28 cellular contexts compared by ENCODE assay signal in genomic region chr12:104180389-104180788, GRCh38. TPM values are rescaled to one million over a fixed set of nuclear protein-coding genes. Genes with fewer than 3 reads are reported as not detected.
DNase-seq lines count a peak whose midpoint lies in the region; ATAC-seq and TF ChIP-seq lines count a peak whose summit lies in the region.
"Had no signal": no experiment of that assay in that cellular context is flagged by ENCODE, and none has a peak within 500 bp of the region (broad histone marks: within the 10 kb centered on the region; RNA-seq: fewer than 3 reads in every experiment).

No MANE protein-coding gene starts in this region.

- no peaks in the 10 kb centered on the region for H3K79me2 ChIP-seq in parathyroid adenoma

- H3K9ac ChIP-seq in parathyroid adenoma: no peak overlapping the region

- H3K9me3 Mint-ChIP-seq in stimulated activated memory B cell treated with anti-CD40 and anti-IgM and Interleukin-4, amounts not matched to agents 10 μg/mL and 1 μg/mL and 100 μg/mL, for 72 hours: peaks cover 8% of the 10 kb centered on the region
- H3K9me3 Mint-ChIP-seq: activated CD4-positive, alpha-beta memory T cell treated with anti-CD3 and anti-CD28 coated beads for 36 hours; activated T-helper 1 cell treated with anti-CD3 and anti-CD28 coated beads, Interleukin-12 subunit alpha, Interleukin-12 subunit beta, Interleukin-2, Interleukin-4 antibody, amounts not matched to agents 30 ng/mL and 10 ng/mL and 1 ng/mL, durations not matched to agents 14 hours and 24 hours and 36 hours had no signal

- peak overlapping the region; percentile 77 for H3K27ac ChIP-seq in left ventricle myocardium inferior (replicated peaks)
- H3K27ac ChIP-seq in coronary artery: peak overlapping the region; percentile 79 to 92
- H3K27ac ChIP-seq in parathyroid adenoma: peak overlapping the region; percentile 20
- peak overlapping the region; percentile 29 to 95 for H3K27ac ChIP-seq in uterus
- H3K27ac ChIP-seq: epithelial cell of prostate, neutrophil had no signal

- no peak overlapping the region for H3K4me3 Mint-ChIP-seq in stimulated activated memory B cell treated with anti-CD40 and anti-IgM and Interleukin-4, amounts not matched to agents 10 μg/mL and 1 μg/mL and 100 μg/mL, for 72 hours
- H3K4me3 Mint-ChIP-seq: activated CD4-positive, alpha-beta memory T cell treated with anti-CD3 and anti-CD28 coated beads for 36 hours; activated T-helper 1 cell treated with anti-CD3 and anti-CD28 coated beads, Interleukin-12 subunit alpha, Interleukin-12 subunit beta, Interleukin-2, Interleukin-4 antibody, amounts not matched to agents 30 ng/mL and 10 ng/mL and 1 ng/mL, durations not matched to agents 14 hours and 24 hours and 36 hours; CD4-positive, CD25-positive, alpha-beta regulatory T cell; mesothelial cell of epicardium; naive B cell; stimulated activated naive B cell treated with anti-CD40 and anti-IgM and Interleukin-4, amounts not matched to agents 10 μg/mL and 1 μg/mL and 100 μg/mL, for 72 hours; T-helper 1 cell treated with Interleukin-12 subunit alpha and Interleukin-12 subunit beta and Interleukin-4 antibody, amounts not matched to agents 30 μg/mL and 1 μg/mL, for 36 hours had no signal

- intact Hi-C loops in left ventricle myocardium inferior (cut with micrococcal nuclease) (no loop called here), Right ventricle myocardium inferior (cut with DNase I) (no loop called here), uterus (cut with DNase I; ENCODE audit: low total_unique reads) (no loop called here)

- H3K4me1 ChIP-seq in left ventricle myocardium inferior: peaks cover 20% of the 10 kb centered on the region
- H3K4me1 ChIP-seq in parathyroid adenoma: peaks cover 34% of the 10 kb centered on the region
- H3K4me1 ChIP-seq in uterus: peaks cover 0 to 20% of the 10 kb centered on the region in 2 donors

- no peak for TF ChIP-seq CTCF in left ventricle myocardium inferior (IDR thresholded peaks at IDR 0.05; ENCODE audit: borderline replicate concordance)
- TF ChIP-seq CTCF in coronary artery (IDR thresholded peaks at IDR 0.05): no peak
- no peak for TF ChIP-seq CTCF in parathyroid adenoma (IDR thresholded peaks at IDR 0.05)
- TF ChIP-seq CTCF in uterus (IDR thresholded peaks at IDR 0.05): no peak

- no peak for DNase-seq in left ventricle myocardium inferior
- no peak for DNase-seq in Right ventricle myocardium inferior (ENCODE audit: missing footprints)
- no peak for DNase-seq in coronary artery (ENCODE audit: low spot score)
- no peak for DNase-seq in uterus
- DNase-seq in stimulated activated CD4-positive, alpha-beta T cell treated with anti-CD3 and anti-CD28 coated beads, Interleukin-2, amount 100 ng/mL, for 48 hours: no peak
- DNase-seq: activated CD4-positive, alpha-beta memory T cell treated with anti-CD3 and anti-CD28 coated beads for 36 hours; activated naive CD4-positive, alpha-beta T cell treated with Interleukin-2 at 50 U/mL for 16 hours; AML-193; Calu3; CD4-positive, CD25-positive, alpha-beta regulatory T cell; DND-41; effector memory CD4-positive, alpha-beta T cell; heart left ventricle; naive B cell; NCI-H1092 treated with DMSO at 0.1 percent for 48 hours; NCI-H187 treated with DMSO at 0.1 percent for 48 hours; NCI-H2171 treated with DMSO at 0.1 percent for 48 hours; NCI-H510A treated with DMSO at 0.1 percent for 48 hours; stimulated activated naive B cell treated with anti-CD40 and anti-IgM and Interleukin-4, amounts not matched to agents 10 μg/mL and 1 μg/mL and 100 μg/mL, for 72 hours had no signal

- no peaks in the 10 kb centered on the region for H3K36me3 Mint-ChIP-seq in stimulated activated memory B cell treated with anti-CD40 and anti-IgM and Interleukin-4, amounts not matched to agents 10 μg/mL and 1 μg/mL and 100 μg/mL, for 72 hours
- H3K36me3 Mint-ChIP-seq: activated CD4-positive, alpha-beta memory T cell treated with anti-CD3 and anti-CD28 coated beads for 36 hours; CD4-positive, CD25-positive, alpha-beta regulatory T cell; mesothelial cell of epicardium; stimulated activated naive B cell treated with anti-CD40 and anti-IgM and Interleukin-4, amounts not matched to agents 10 μg/mL and 1 μg/mL and 100 μg/mL, for 72 hours had no signal

- ATAC-seq in Right ventricle myocardium inferior (no peak), HG03095 (IDR thresholded peaks at IDR 0.05; ENCODE audit: unreplicated experiment) (no peak)
- ATAC-seq in stimulated activated memory B cell treated with anti-CD40 and anti-IgM and Interleukin-4, amounts not matched to agents 10 μg/mL and 1 μg/mL and 100 μg/mL, for 72 hours: no peak
- ATAC-seq: heart left ventricle; SK-N-SH treated with all-trans-retinoic acid at 6 μM for 48 hours; stimulated activated naive B cell treated with anti-CD40 and anti-IgM and Interleukin-4, amounts not matched to agents 10 μg/mL and 1 μg/mL and 100 μg/mL, for 72 hours had no signal

- no peak overlapping the region for H3K4me3 ChIP-seq in left ventricle myocardium inferior
- H3K4me3 ChIP-seq in coronary artery: no peak overlapping the region
- H3K4me3 ChIP-seq in parathyroid adenoma (ENCODE audit: low read depth, low read length): no peak overlapping the region
- no peak overlapping the region for H3K4me3 ChIP-seq in uterus
- H3K4me3 ChIP-seq: heart left ventricle had no signal

- TF ChIP-seq POLR2A in uterus (IDR thresholded peaks at IDR 0.05): no peak

- no peaks in the 10 kb centered on the region for H3K4me1 Mint-ChIP-seq in stimulated activated memory B cell treated with anti-CD40 and anti-IgM and Interleukin-4, amounts not matched to agents 10 μg/mL and 1 μg/mL and 100 μg/mL, for 72 hours
- H3K4me1 Mint-ChIP-seq: CD4-positive, CD25-positive, alpha-beta regulatory T cell; naive B cell had no signal

- peaks cover 17% of the 10 kb centered on the region for H3K27me3 Mint-ChIP-seq in stimulated activated memory B cell treated with anti-CD40 and anti-IgM and Interleukin-4, amounts not matched to agents 10 μg/mL and 1 μg/mL and 100 μg/mL, for 72 hours
- H3K27me3 Mint-ChIP-seq: activated CD4-positive, alpha-beta memory T cell treated with anti-CD3 and anti-CD28 coated beads for 36 hours had no signal

- H2AFZ ChIP-seq in parathyroid adenoma: peak overlapping the region; percentile 71

- H3K9me3 ChIP-seq in left ventricle myocardium inferior (replicated peaks): peaks cover 24% of the 10 kb centered on the region
- no peaks in the 10 kb centered on the region for H3K9me3 ChIP-seq in parathyroid adenoma (ENCODE audit: control insufficient read depth, low read length)
- H3K9me3 ChIP-seq in uterus: no peaks in the 10 kb centered on the region
- H3K9me3 ChIP-seq: neutrophil had no signal

- no peak overlapping the region for H3K27ac Mint-ChIP-seq in stimulated activated memory B cell treated with anti-CD40 and anti-IgM and Interleukin-4, amounts not matched to agents 10 μg/mL and 1 μg/mL and 100 μg/mL, for 72 hours
- H3K27ac Mint-ChIP-seq: activated CD4-positive, alpha-beta memory T cell treated with anti-CD3 and anti-CD28 coated beads for 36 hours; activated T-helper 1 cell treated with anti-CD3 and anti-CD28 coated beads, Interleukin-12 subunit alpha, Interleukin-12 subunit beta, Interleukin-2, Interleukin-4 antibody, amounts not matched to agents 30 ng/mL and 10 ng/mL and 1 ng/mL, durations not matched to agents 14 hours and 24 hours and 36 hours; CD4-positive, CD25-positive, alpha-beta regulatory T cell; mesothelial cell of epicardium; stimulated activated naive B cell treated with anti-CD40 and anti-IgM and Interleukin-4, amounts not matched to agents 10 μg/mL and 1 μg/mL and 100 μg/mL, for 72 hours; T-helper 1 cell treated with Interleukin-12 subunit alpha and Interleukin-12 subunit beta and Interleukin-4 antibody, amounts not matched to agents 30 μg/mL and 1 μg/mL, for 36 hours had no signal

- H3K36me3 ChIP-seq in left ventricle myocardium inferior (no peaks in the 10 kb centered on the region), parathyroid adenoma (ENCODE audit: control insufficient read depth, insufficient read depth, low read length) (no peaks in the 10 kb centered on the region), uterus (no peaks in the 10 kb centered on the region)
- H3K36me3 ChIP-seq: heart left ventricle, neutrophil had no signal

- H3K4me2 ChIP-seq in parathyroid adenoma (ENCODE audit: low read length): no peak overlapping the region

- no peaks in the 10 kb centered on the region for H3K27me3 ChIP-seq in left ventricle myocardium inferior (ENCODE audit: low read depth)
- no peaks in the 10 kb centered on the region for H3K27me3 ChIP-seq in parathyroid adenoma (ENCODE audit: control insufficient read depth, insufficient read depth, low read length)
- H3K27me3 ChIP-seq in uterus: no peaks in the 10 kb centered on the region
- H3K27me3 ChIP-seq: heart left ventricle, neutrophil had no signal

RNA-seq across cellular contexts. Expression of gene TXNRD1, which starts 35.2 kb away (rescaled TPM):
- total RNA-seq in left ventricle myocardium inferior (98.0 TPM), Right ventricle myocardium inferior (89.3 TPM), uterus (100 to 1,000 TPM in 2 of 4 donors, 10 to 100 TPM in 2; 76.0 to 141 (median 97.8) TPM)

RNA-seq across cellular contexts. Expression of gene NFYB, which starts 42.4 kb away (rescaled TPM):
- total RNA-seq in left ventricle myocardium inferior (34.5 TPM), Right ventricle myocardium inferior (39.8 TPM), uterus (10 to 100 TPM; 40.9 to 63.0 (median 44.9) TPM)

Comparison
In these comparisons a context has a peak if more than half of its experiments do, and no peak if none do; other contexts are left out.
1. H3K27ac ChIP-seq: peak in every context shown above with its lines; median percentile 86 in coronary artery; 77 in left ventricle myocardium inferior; 62 in uterus; 20 in parathyroid adenoma.